8 cellular contexts compared by ENCODE assay signal in the genomic region with DNA sequence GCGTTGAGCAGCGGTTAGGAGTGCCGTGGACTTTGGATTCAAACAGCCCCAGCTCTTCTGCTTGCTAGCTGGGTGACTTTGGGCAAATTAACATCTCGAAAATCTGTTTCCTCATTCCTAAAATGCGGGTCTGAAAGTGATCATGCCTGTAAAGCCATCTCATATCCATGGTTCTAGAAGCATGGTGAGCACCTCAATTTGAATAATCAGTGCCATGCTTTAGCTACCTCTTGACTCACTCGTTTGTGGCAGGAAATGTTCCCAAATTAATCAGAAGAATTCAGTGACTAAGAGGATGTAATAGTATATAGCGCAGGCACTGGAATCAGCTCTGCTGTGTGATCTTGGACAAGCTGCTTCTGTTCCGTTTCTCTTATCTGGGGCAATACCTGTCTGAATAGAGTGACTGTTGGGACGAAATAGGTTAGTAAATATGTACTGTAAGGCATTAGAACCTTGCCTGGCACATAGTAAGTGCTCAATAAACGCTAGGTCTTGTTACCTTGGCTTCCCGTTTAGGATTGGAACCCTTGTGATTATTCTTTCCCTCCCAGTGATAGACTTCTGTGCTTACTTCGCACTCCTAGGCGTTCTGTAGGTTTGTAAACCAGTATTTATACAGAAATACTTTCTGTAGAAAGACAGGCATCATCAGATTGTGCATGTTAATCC. TPM values are rescaled to one million over a fixed set of nuclear protein-coding genes. Genes with fewer than 3 reads are reported as not detected.
DNase-seq lines count a peak whose midpoint lies in the region; ATAC-seq and TF ChIP-seq lines count a peak whose summit lies in the region.

No MANE protein-coding gene starts in this region.

- in situ Hi-C loops in Caki2 (cut with HindIII; ENCODE audit: low pct_unique_long_range_greater_than_20kb, low sequenced_read_pairs), result no loop called here
- in situ Hi-C loops in brain microvascular endothelial cell (cut with HindIII; ENCODE audit: low pct_ligation_motif_present, low sequenced_read_pairs), result no loop called here

- DNase-seq in Caki2 (ENCODE audit: low read depth), result peak; percentile 59
- DNase-seq in LHCN-M2 (ENCODE audit: low read depth), result peak; percentile 87
- peak; percentile 68 for DNase-seq in brain microvascular endothelial cell
- DNase-seq in thyroid gland, result no peak
- DNase-seq in NCI-H146 (lab: John Stamatoyannopoulos, UW), result no peak
- no peak for DNase-seq in T1000 (lab: John Stamatoyannopoulos, UW)

- H3K9me3 ChIP-seq in liver (ENCODE audit: control insufficient read depth in 4 of 4, low read length in 3 of 4) (no peaks in the 10 kb centered on the region), thyroid gland (no peaks in the 10 kb centered on the region)

- 33% methylated on average over 13 of the region's 13 CpGs for WGBS in liver
- 43 to 46% methylated on average over 13 of the region's 13 CpGs for WGBS in thyroid gland, 2 donors

- no peak for TF ChIP-seq POLR2A in thyroid gland (IDR thresholded peaks at IDR 0.05)

- no peak for TF ChIP-seq CTCF in brain microvascular endothelial cell (IDR thresholded peaks at IDR 0.05; ENCODE audit: low read depth, low read length, missing control alignments)
- TF ChIP-seq CTCF in liver (IDR thresholded peaks at IDR 0.05; ENCODE audit: low read depth, low read length, missing input control), result no peak
- TF ChIP-seq CTCF in thyroid gland (IDR thresholded peaks at IDR 0.05), result no peak

- peak overlapping the region; percentile 10 to 57 for H3K9ac ChIP-seq in liver (ENCODE audit: low read depth in 1 of 2, low read length in 2 of 2)

- ATAC-seq in GM19328 (IDR thresholded peaks at IDR 0.05; ENCODE audit: unreplicated experiment), result no peak

- H3K4me1 ChIP-seq in liver (ENCODE audit: control insufficient read depth in 4 of 4, insufficient read depth in 4 of 4, low read length in 3 of 4) (peaks cover 0 to 17% (median 13%) of the 10 kb centered on the region in 4 donors), thyroid gland (peaks cover 9% of the 10 kb centered on the region in 2 donors)

- H3K27ac ChIP-seq in brain microvascular endothelial cell, result peak overlapping the region; percentile 58
- H3K27ac ChIP-seq in liver (ENCODE audit: low read depth in 1 of 2, low read length in 2 of 2), result peak overlapping the region; percentile 74 to 76
- peak overlapping the region in 2 of 3 donors; percentile 61 to 73 for H3K27ac ChIP-seq in thyroid gland

- intact Hi-C loops in thyroid gland (cut with DNase I), result no loop called here

- H3K36me3 ChIP-seq in brain microvascular endothelial cell (replicated peaks) (no peaks in the 10 kb centered on the region), liver (ENCODE audit: control insufficient read depth in 4 of 4, insufficient read depth in 3 of 4, low read depth in 1 of 4, low read length in 3 of 4) (no peaks in the 10 kb centered on the region), thyroid gland (no peaks in the 10 kb centered on the region)

- H3K4me3 ChIP-seq in brain microvascular endothelial cell (ENCODE audit: low read depth, low read length) (peak overlapping the region; percentile 75), liver (ENCODE audit: low read depth in 1 of 3, low read length in 3 of 3) (peak overlapping the region; percentile 54 to 86 (median 68)), thyroid gland (replicated peaks in 1 of 3) (peak overlapping the region in 1 of 3 donors; percentile 63)

- H3K27me3 ChIP-seq in brain microvascular endothelial cell (replicated peaks) (no peaks in the 10 kb centered on the region), liver (ENCODE audit: control insufficient read depth in 4 of 4, insufficient read depth in 4 of 4, low read length in 3 of 4) (no peaks in the 10 kb centered on the region), thyroid gland (no peaks in the 10 kb centered on the region)

- peak in 1 of 2 donors; percentile 48 for TF ChIP-seq RAD21 in liver (IDR thresholded peaks at IDR 0.05)

TF ChIP-seq in liver, 16 proteins besides CTCF, POLR2A, EP300 and RAD21:
- TF ChIP-seq TAF1 (conservative IDR thresholded peaks at IDR 0.05) (no peak), NR2F2 (IDR thresholded peaks at IDR 0.05) (no peak), RXRA (IDR thresholded peaks at IDR 0.05) (peak in 1 of 2 donors; percentile 31), JUND (IDR thresholded peaks at IDR 0.05) (no peak), YY1 (IDR thresholded peaks at IDR 0.05) (no peak), ZBTB33 (IDR thresholded peaks at IDR 0.05) (no peak), GABPA (IDR thresholded peaks at IDR 0.05 in 1 of 2, conservative IDR thresholded peaks at IDR 0.05 in 1 of 2) (no peak), FOXA1 (IDR thresholded peaks at IDR 0.05) (no peak), REST (IDR thresholded peaks at IDR 0.05) (peak; percentile 35), FOXA2 (IDR thresholded peaks at IDR 0.05) (no peak), SP1 (IDR thresholded peaks at IDR 0.05) (peak; percentile 97), HNF4A (conservative IDR thresholded peaks at IDR 0.05) (peak; percentile 83 to 90), MAX (IDR thresholded peaks at IDR 0.05) (peak; percentile 27), HNF4G (IDR thresholded peaks at IDR 0.05) (peak; percentile 91), EGR1 (IDR thresholded peaks at IDR 0.05; ENCODE audit: low read depth in 2 of 2) (no peak)
- TF ChIP-seq, protein P1, sequence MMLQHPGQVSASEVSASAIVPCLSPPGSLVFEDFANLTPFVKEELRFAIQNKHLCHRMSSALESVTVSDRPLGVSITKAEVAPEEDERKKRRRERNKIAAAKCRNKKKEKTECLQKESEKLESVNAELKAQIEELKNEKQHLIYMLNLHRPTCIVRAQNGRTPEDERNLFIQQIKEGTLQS (IDR thresholded peaks at IDR 0.05), result no peak

RNA-seq across cellular contexts. Expression of gene SMAGP, which starts 0.8 kb away (rescaled TPM):
- 0.43 and 2.0 TPM in 2 replicates for total RNA-seq in Caki2 (2014; rRNA removed; shearing (Covaris generic); ENCODE audit: low replicate concordance)
- total RNA-seq in LHCN-M2 (2014; rRNA removed) (16.2 and 23.0 TPM in 2 replicates), liver (1 to 10 TPM; 2.4 to 3.3 TPM), thyroid gland (10 to 100 TPM in 1 of 4 donors, 1 to 10 TPM in 3; 3.0 to 10.5 (median 4.8) TPM)
- polyA plus RNA-seq in LHCN-M2 (2012), result 15.0 TPM
- 1 to 10 TPM; 5.0 to 6.4 TPM for polyA plus RNA-seq in liver

RNA-seq across cellular contexts. Expression of gene DAZAP2, which starts 32.4 kb away (rescaled TPM):
- 233 and 309 TPM in 2 replicates for total RNA-seq in Caki2 (2014; rRNA removed; shearing (Covaris generic); ENCODE audit: low replicate concordance)
- 147 and 195 TPM in 2 replicates for total RNA-seq in LHCN-M2 (2014; rRNA removed)
- polyA plus RNA-seq in LHCN-M2 (2012), result 175 TPM
- total RNA-seq in liver, result 100 to 1,000 TPM in 1 of 2 donors, 10 to 100 TPM in 1; 66.0 to 109 TPM
- 100 to 1,000 TPM; 161 to 218 TPM for polyA plus RNA-seq in liver
- total RNA-seq in thyroid gland, result 100 to 1,000 TPM; 238 to 452 (median 323) TPM

RNA-seq across cellular contexts. Expression of gene BIN2, which starts 53.0 kb away (rescaled TPM):
- not detected in 2 replicates for total RNA-seq in Caki2 (2014; rRNA removed; shearing (Covaris generic); ENCODE audit: low replicate concordance)
- not detected in 2 replicates for total RNA-seq in LHCN-M2 (2014; rRNA removed)
- not detected for polyA plus RNA-seq in LHCN-M2 (2012)
- 10 to 100 TPM in 1 of 2 donors, 1 to 10 TPM in 1; 6.0 to 10.2 TPM for total RNA-seq in liver
- 1 to 10 TPM; 1.9 to 2.8 TPM for polyA plus RNA-seq in liver
- 1 to 10 TPM; 1.3 to 3.0 (median 2.5) TPM for total RNA-seq in thyroid gland

RNA-seq across cellular contexts. Expression of gene POU6F1, which starts 53.1 kb away (rescaled TPM):
- 1.6 and 4.4 TPM in 2 replicates for total RNA-seq in Caki2 (2014; rRNA removed; shearing (Covaris generic); ENCODE audit: low replicate concordance)
- total RNA-seq in LHCN-M2 (2014; rRNA removed) (1.2 and 1.8 TPM in 2 replicates), liver (1 to 10 TPM in 1 of 2 donors, under 1 TPM in 1; 0.33 to 1.8 TPM), thyroid gland (10 to 100 TPM; 13.8 to 16.6 (median 14.5) TPM)
- 1.3 TPM for polyA plus RNA-seq in LHCN-M2 (2012)
- polyA plus RNA-seq in liver, result 1 to 10 TPM; 1.3 to 2.8 TPM

Comparison
In these comparisons a context has a peak if more than half of its experiments do, and no peak if none do; other contexts are left out.
1. DNase-seq: peak in Caki2 (single experiment), LHCN-M2 (single experiment) and brain microvascular endothelial cell (single experiment); none in thyroid gland (0 of 2), NCI-H146 (single experiment) and T1000 (single experiment).
2. Peak in every context shown above with its lines, with median percentiles within 50 percentile points of each other: H3K27ac ChIP-seq.